Comparison of ENCODE assay signal across 8 cellular contexts in the genomic region with DNA sequence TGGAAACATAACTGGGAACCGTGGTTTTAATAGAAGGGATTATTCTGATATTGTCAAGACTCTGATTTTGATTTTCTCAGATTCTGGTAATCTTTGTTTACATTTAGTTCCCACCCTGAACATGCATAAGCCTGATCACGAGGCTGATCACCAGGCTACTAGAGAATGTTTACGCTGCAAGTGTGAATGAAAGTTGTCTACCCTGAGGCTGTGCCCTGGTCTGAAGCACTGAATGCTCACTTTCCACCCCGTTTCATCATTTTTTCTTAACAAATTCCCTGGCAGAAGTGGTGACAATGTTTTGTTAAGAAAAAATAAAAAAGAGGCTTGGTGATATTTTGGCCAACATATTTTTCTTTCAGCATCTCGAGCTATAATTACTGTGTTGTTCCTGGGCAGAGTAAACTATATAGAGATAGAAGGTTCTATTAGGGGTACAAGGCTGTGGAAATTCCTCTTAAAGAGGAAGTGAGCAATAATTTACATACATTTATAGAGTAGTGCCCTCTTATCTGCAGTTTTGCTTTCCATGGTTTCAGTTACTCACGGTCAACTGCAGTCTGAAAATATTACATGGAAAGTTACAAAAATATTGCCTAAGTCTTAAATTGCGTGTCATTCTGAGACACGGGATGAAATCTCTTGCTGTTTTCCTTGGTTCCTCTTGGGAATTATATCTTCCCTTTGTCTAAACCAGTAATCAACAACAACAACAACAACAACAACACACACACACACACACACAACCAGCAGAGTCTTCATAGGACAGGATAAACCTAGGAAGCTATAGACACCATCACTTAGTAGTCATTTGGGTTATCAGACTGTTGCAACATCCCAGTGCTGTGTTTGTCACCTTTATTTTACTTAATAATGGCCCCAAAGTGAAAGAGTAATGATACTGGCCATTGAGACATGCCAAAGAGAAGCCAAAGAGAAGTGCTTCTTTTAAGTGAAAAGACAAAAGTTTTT.
DNase-seq lines count a peak whose midpoint lies in the region; ATAC-seq and TF ChIP-seq lines count a peak whose summit lies in the region.

No MANE protein-coding gene starts in this region.

- H3K4me2 ChIP-seq in skeletal muscle satellite cell (ENCODE audit: low read length): peak overlapping the region; percentile 58

- H3K4me1 Mint-ChIP-seq in activated B cell treated with CpG ODN at 0.5 μM for 24 hours: peaks cover 13% of the 10 kb centered on the region

- no peak overlapping the region for H3K4me3 Mint-ChIP-seq in activated B cell treated with CpG ODN at 0.5 μM for 24 hours

- POLR2A ChIA-PET in activated B cell treated with CpG ODN at 0.5 μM for 24 hours (lab: Charles Lee): no interaction called here

- CTCF ChIA-PET in activated B cell treated with CpG ODN at 0.5 μM for 24 hours (lab: Charles Lee): no interaction called here

- H3K9me3 Mint-ChIP-seq in activated B cell treated with CpG ODN at 0.5 μM for 24 hours: no peaks in the 10 kb centered on the region

- peaks cover 40% of the 10 kb centered on the region for H3K4me1 ChIP-seq in skeletal muscle satellite cell (ENCODE audit: control insufficient read depth, insufficient read depth, low read length)

- H3K27me3 Mint-ChIP-seq in activated B cell treated with CpG ODN at 0.5 μM for 24 hours: peaks cover 5% of the 10 kb centered on the region

- H3K9me3 ChIP-seq in skeletal muscle satellite cell (replicated peaks; ENCODE audit: low read length): no peaks in the 10 kb centered on the region

- peak overlapping the region; percentile 28 for H3K4me3 ChIP-seq in skeletal muscle satellite cell (ENCODE audit: low read length)

- DNase-seq in activated B cell treated with CpG ODN at 0.5 μM for 24 hours (no peak), COR-L47 (lab: John Stamatoyannopoulos, UW) (no peak), mesenteric fat pad (ENCODE audit: low spot score) (no peak), NCI-H2227 treated with DMSO at 0.1 percent for 48 hours (lab: John Stamatoyannopoulos, UW) (no peak)
- DNase-seq in activated CD4-positive, alpha-beta T cell treated with anti-CD3 and anti-CD28 coated beads, Interleukin-2, amount 50 U/mL, for 1 hour: no peak

- ATAC-seq in GM21390 (IDR thresholded peaks at IDR 0.05; ENCODE audit: unreplicated experiment): peak; percentile 92
- peak; percentile 92 for ATAC-seq in HG03175 (IDR thresholded peaks at IDR 0.05; ENCODE audit: unreplicated experiment)
- ATAC-seq in activated B cell treated with CpG ODN at 0.5 μM for 24 hours (ENCODE audit: low read depth): peak; percentile 21

- no peak overlapping the region for H3K27ac Mint-ChIP-seq in activated B cell treated with CpG ODN at 0.5 μM for 24 hours

- no peak for TF ChIP-seq CTCF in activated B cell treated with CpG ODN at 0.5 μM for 24 hours (IDR thresholded peaks at IDR 0.05)

- intact Hi-C loops in activated B cell treated with CpG ODN at 0.5 μM for 24 hours (cut with micrococcal nuclease): no loop called here

- no peaks in the 10 kb centered on the region for H3K36me3 Mint-ChIP-seq in activated B cell treated with CpG ODN at 0.5 μM for 24 hours (ENCODE audit: low read depth)

- H3K9ac ChIP-seq in skeletal muscle satellite cell (ENCODE audit: low read depth, low read length): peak overlapping the region; percentile 56

- no peaks in the 10 kb centered on the region for H3K36me3 ChIP-seq in skeletal muscle satellite cell (ENCODE audit: insufficient read depth, low read length)

- H3K27me3 ChIP-seq in skeletal muscle satellite cell (ENCODE audit: control insufficient read depth, insufficient read depth, low read length): no peaks in the 10 kb centered on the region

Comparison
In these comparisons a context has a peak if more than half of its experiments do, and no peak if none do; other contexts are left out.
1. ATAC-seq: peak in every context shown above with its lines; median percentile 92 in GM21390; 92 in HG03175; 21 in activated B cell treated with CpG ODN at 0.5 μM for 24 hours.